19 cellular contexts compared by ENCODE assay signal in genomic region chr2:68464651-68465050, GRCh38. TPM values are rescaled to one million over a fixed set of nuclear protein-coding genes. Genes with fewer than 3 reads are reported as not detected.
DNase-seq lines count a peak whose midpoint lies in the region; ATAC-seq, FAIRE-seq and TF ChIP-seq lines count a peak whose summit lies in the region.
"Had no signal": no experiment of that assay in that cellular context is flagged by ENCODE, and none has a peak within 500 bp of the region (broad histone marks: within the 10 kb centered on the region; RNA-seq: fewer than 3 reads in every experiment).

No MANE protein-coding gene starts in this region.

- peaks cover 0 to 2% of the 10 kb centered on the region in 2 experiments for H3K36me3 ChIP-seq in keratinocyte (ENCODE audit: control insufficient read depth in 2 of 2, extremely low read depth in 1 of 2, insufficient read depth in 2 of 2, low read length in 2 of 2)
- H3K36me3 ChIP-seq: HAP-1 had no signal

- no peaks in the 10 kb centered on the region for H3K27me3 ChIP-seq in keratinocyte (ENCODE audit: control insufficient read depth, extremely low read depth, insufficient read depth, low read length)

- H3K4me3 Mint-ChIP-seq in activated naive CD4-positive, alpha-beta T cell treated with anti-CD3 and anti-CD28 coated beads, Interleukin-2, amount 10 ng/mL, durations not matched to agents 7 days and 5 days: no peak overlapping the region
- peak overlapping the region; percentile 54 for H3K4me3 Mint-ChIP-seq in T-helper 2 cell treated with Interferon-gamma antibody and Interleukin-4, amounts not matched to agents 5 μg/mL and 100 μg/mL, for 36 hours

- peak overlapping the region; percentile 67 for H3K27ac Mint-ChIP-seq in activated naive CD4-positive, alpha-beta T cell treated with anti-CD3 and anti-CD28 coated beads, Interleukin-2, amount 10 ng/mL, durations not matched to agents 7 days and 5 days
- peak overlapping the region; percentile 94 for H3K27ac Mint-ChIP-seq in T-helper 2 cell treated with Interferon-gamma antibody and Interleukin-4, amounts not matched to agents 5 μg/mL and 100 μg/mL, for 36 hours

- peak overlapping the region in 1 of 3 experiments; percentile 51 for H3K4me3 ChIP-seq in keratinocyte (ENCODE audit: control insufficient read depth in 2 of 3, extremely low read depth in 1 of 3, insufficient read depth in 2 of 3, low read depth in 1 of 3, low read length in 3 of 3)
- H3K4me3 ChIP-seq: HAP-1 had no signal

- DNase-seq in activated naive CD4-positive, alpha-beta T cell treated with anti-CD3 and anti-CD28 coated beads, Interleukin-2, amount 10 ng/mL, durations not matched to agents 7 days and 5 days: no peak
- no peak for DNase-seq in activated naive CD4-positive, alpha-beta T cell treated with anti-CD3 and anti-CD28 coated beads, Interleukin-2, amount 50 U/mL, for 16 hours
- DNase-seq in T-helper 2 cell treated with Interferon-gamma antibody and Interleukin-4, amounts not matched to agents 5 μg/mL and 100 μg/mL, for 36 hours (ENCODE audit: low spot score): no peak
- DNase-seq in keratinocyte (ENCODE audit: low read depth, low spot score) (no peak), GM10248 (ENCODE audit: extremely low spot score) (no peak), KG1 (lab: John Stamatoyannopoulos, UW) (no peak), Right ventricle myocardium superior (no peak)
- DNase-seq: DND-41, GDM1, NCI-H1092 treated with DMSO at 0.1 percent for 48 hours, NCI-H1694 treated with DMSO at 0.1 percent for 48 hours, NCI-H446 treated with DMSO at 0.1 percent for 48 hours, NCI-H774, SHP77 treated with DMSO at 0.1 percent for 48 hours had no signal

- intact Hi-C loops in Right ventricle myocardium superior (cut with DNase I): loop anchor here (10.0 kb wide), 1 partner anchor 460 kb away; no protein-coding TSS in a partner anchor

- H2AFZ ChIP-seq in keratinocyte (ENCODE audit: control insufficient read depth, low read length): peak overlapping the region; percentile 63

- peak overlapping the region; percentile 99 for H3K27ac ChIP-seq in keratinocyte (ENCODE audit: control insufficient read depth, insufficient read depth, low read length)

- H3K9ac ChIP-seq in keratinocyte (ENCODE audit: control insufficient read depth, extremely low read depth, insufficient read depth, low read length): peak overlapping the region; percentile 26

- peaks cover 43% of the 10 kb centered on the region for H3K4me1 Mint-ChIP-seq in activated naive CD4-positive, alpha-beta T cell treated with anti-CD3 and anti-CD28 coated beads, Interleukin-2, amount 10 ng/mL, durations not matched to agents 7 days and 5 days
- H3K4me1 Mint-ChIP-seq in T-helper 2 cell treated with Interferon-gamma antibody and Interleukin-4, amounts not matched to agents 5 μg/mL and 100 μg/mL, for 36 hours (ENCODE audit: low read depth): peaks cover 38% of the 10 kb centered on the region

- peaks cover 36% of the 10 kb centered on the region for H3K4me1 ChIP-seq in keratinocyte (ENCODE audit: control insufficient read depth, extremely low read depth, insufficient read depth, low read length)

- ATAC-seq in Right ventricle myocardium superior (ENCODE audit: poor library complexity) (no peak), HG03135 (IDR thresholded peaks at IDR 0.05; ENCODE audit: unreplicated experiment) (no peak)
- ATAC-seq: Panc1 had no signal

- CTCF ChIA-PET in activated naive CD4-positive, alpha-beta T cell treated with anti-CD3 and anti-CD28 coated beads, Interleukin-2, amount 10 ng/mL, durations not matched to agents 7 days and 5 days (lab: Charles Lee): interaction anchor here (0.5 to 4.9 kb wide), 9 partner anchors 23 to 479 kb away, joined by 3 to 65 read pairs (median 14); no protein-coding TSS in a partner anchor
- CTCF ChIA-PET in GM10248 (lab: Yijun Ruan, JAX): interaction anchor here (0.8 to 6.1 kb wide), 23 partner anchors 9 to 479 kb away, joined by 3 to 88 read pairs (median 5); no protein-coding TSS in a partner anchor

- no peak for TF ChIP-seq CTCF in keratinocyte (optimal IDR thresholded peaks at IDR 0.05 in 1 of 3, IDR thresholded peaks at IDR 0.05 in 1 of 3, conservative IDR thresholded peaks at IDR 0.05 in 1 of 3; ENCODE audit: extremely low read depth in 1 of 3, insufficient read depth in 2 of 3, low read length in 3 of 3)
- no peak for TF ChIP-seq CTCF in GM10248 (IDR thresholded peaks at IDR 0.05; ENCODE audit: control extremely low read depth, extremely low read depth, low read depth, missing control alignments)

- peaks cover 7% of the 10 kb centered on the region for H3K79me2 ChIP-seq in keratinocyte (ENCODE audit: control insufficient read depth, insufficient read depth, low read length)

- POLR2A ChIA-PET in GM10248 (lab: Yijun Ruan, JAX): no interaction called here

- no peaks in the 10 kb centered on the region for H3K9me3 ChIP-seq in keratinocyte (ENCODE audit: control insufficient read depth, low read depth, low read length)
- H3K9me3 ChIP-seq: HAP-1 had no signal

- FAIRE-seq in keratinocyte (lab: Jason Lieb, UNC): no peak
- FAIRE-seq: A204.1, GM19239 had no signal

- peak overlapping the region; percentile 100 for H3K4me2 ChIP-seq in keratinocyte (ENCODE audit: control insufficient read depth, extremely low read depth, insufficient read depth, low read depth, low read length)

- no peaks in the 10 kb centered on the region for H3K9me3 Mint-ChIP-seq in activated naive CD4-positive, alpha-beta T cell treated with anti-CD3 and anti-CD28 coated beads, Interleukin-2, amount 10 ng/mL, durations not matched to agents 7 days and 5 days
- no peaks in the 10 kb centered on the region for H3K9me3 Mint-ChIP-seq in T-helper 2 cell treated with Interferon-gamma antibody and Interleukin-4, amounts not matched to agents 5 μg/mL and 100 μg/mL, for 36 hours

- H3K9me1 ChIP-seq in keratinocyte (ENCODE audit: control insufficient read depth, extremely low read depth, insufficient read depth, low read length): peaks cover 3% of the 10 kb centered on the region

- H3K27me3 Mint-ChIP-seq in activated naive CD4-positive, alpha-beta T cell treated with anti-CD3 and anti-CD28 coated beads, Interleukin-2, amount 10 ng/mL, durations not matched to agents 7 days and 5 days: no peaks in the 10 kb centered on the region
- H3K27me3 Mint-ChIP-seq in T-helper 2 cell treated with Interferon-gamma antibody and Interleukin-4, amounts not matched to agents 5 μg/mL and 100 μg/mL, for 36 hours (ENCODE audit: low read depth): no peaks in the 10 kb centered on the region

- H4K20me1 ChIP-seq in keratinocyte (ENCODE audit: control insufficient read depth, extremely low read depth, insufficient read depth, low read length): no peaks in the 10 kb centered on the region

- dilution Hi-C loops in keratinocyte (cut with MboI; ENCODE audit: extremely low pct_ligation_motif_present, low sequenced_read_pairs): no loop called here

- H3K36me3 Mint-ChIP-seq in activated naive CD4-positive, alpha-beta T cell treated with anti-CD3 and anti-CD28 coated beads, Interleukin-2, amount 10 ng/mL, durations not matched to agents 7 days and 5 days: peaks cover 3% of the 10 kb centered on the region
- peaks cover 4% of the 10 kb centered on the region for H3K36me3 Mint-ChIP-seq in T-helper 2 cell treated with Interferon-gamma antibody and Interleukin-4, amounts not matched to agents 5 μg/mL and 100 μg/mL, for 36 hours (ENCODE audit: low read depth)

RNA-seq across cellular contexts. Expression of gene FBXO48, which starts 2.4 kb away (rescaled TPM):
- 0.85 to 1.9 TPM (median 1.0 TPM) in 3 replicates for polyA plus RNA-seq in keratinocyte
- 0.29 TPM for polyA plus RNA-seq in keratinocyte (2011; ENCODE audit: low read depth)
- 0.55 and 1.0 TPM in 2 replicates for polyA plus RNA-seq in keratinocyte (2011; cell fraction: cytosol; rRNA removed)
- 1.3 and 1.4 TPM in 2 replicates for polyA plus RNA-seq in keratinocyte (2011; cell fraction: nucleus; rRNA removed)
- polyA plus RNA-seq in keratinocyte (2012; ENCODE audit: low replicate concordance): 0.64 and 0.86 TPM in 2 replicates
- polyA minus RNA-seq in keratinocyte: 0.72 to 2.0 TPM (median 1.3 TPM) in 3 replicates
- polyA minus RNA-seq in keratinocyte (2011; cell fraction: cytosol; rRNA and poly(A)+ RNA removed): 0.58 TPM
- 0.63 and 1.3 TPM in 2 replicates for polyA minus RNA-seq in keratinocyte (2011; cell fraction: nucleus; rRNA and poly(A)+ RNA removed)
- total RNA-seq in Right ventricle myocardium superior: 1.1 TPM

RNA-seq across cellular contexts. Expression of gene APLF, which starts 2.7 kb away (rescaled TPM):
- polyA plus RNA-seq in keratinocyte: 1.6 to 3.0 TPM (median 2.3 TPM) in 3 replicates
- 5.1 TPM for polyA plus RNA-seq in keratinocyte (2011; ENCODE audit: low read depth)
- polyA plus RNA-seq in keratinocyte (2011; cell fraction: cytosol; rRNA removed): 1.8 and 3.2 TPM in 2 replicates
- 2.9 and 3.5 TPM in 2 replicates for polyA plus RNA-seq in keratinocyte (2011; cell fraction: nucleus; rRNA removed)
- polyA plus RNA-seq in keratinocyte (2012; ENCODE audit: low replicate concordance): 1.2 and 2.3 TPM in 2 replicates
- polyA minus RNA-seq in keratinocyte: 0.95 to 4.4 TPM (median 3.1 TPM) in 3 replicates
- polyA minus RNA-seq in keratinocyte (2011; cell fraction: cytosol; rRNA and poly(A)+ RNA removed): 2.7 TPM
- polyA minus RNA-seq in keratinocyte (2011; cell fraction: nucleus; rRNA and poly(A)+ RNA removed): 3.8 and 4.8 TPM in 2 replicates
- 4.0 TPM for total RNA-seq in Right ventricle myocardium superior
